In genomic region chr4:176195184-176195978, GRCh38 we compare ENCODE assay signal across 1 cellular context.
TF ChIP-seq lines count a peak whose summit lies in the region.

TSS of gene SPATA4 (minus strand) at chr4:176195585. CDS start at chr4:176195562, 23 bp downstream.

TF ChIP-seq in HepG2, 621 proteins besides CTCF, POLR2A, EP300 and RAD21 (continued from another document and continues in another):
- TF ChIP-seq, protein P1, sequence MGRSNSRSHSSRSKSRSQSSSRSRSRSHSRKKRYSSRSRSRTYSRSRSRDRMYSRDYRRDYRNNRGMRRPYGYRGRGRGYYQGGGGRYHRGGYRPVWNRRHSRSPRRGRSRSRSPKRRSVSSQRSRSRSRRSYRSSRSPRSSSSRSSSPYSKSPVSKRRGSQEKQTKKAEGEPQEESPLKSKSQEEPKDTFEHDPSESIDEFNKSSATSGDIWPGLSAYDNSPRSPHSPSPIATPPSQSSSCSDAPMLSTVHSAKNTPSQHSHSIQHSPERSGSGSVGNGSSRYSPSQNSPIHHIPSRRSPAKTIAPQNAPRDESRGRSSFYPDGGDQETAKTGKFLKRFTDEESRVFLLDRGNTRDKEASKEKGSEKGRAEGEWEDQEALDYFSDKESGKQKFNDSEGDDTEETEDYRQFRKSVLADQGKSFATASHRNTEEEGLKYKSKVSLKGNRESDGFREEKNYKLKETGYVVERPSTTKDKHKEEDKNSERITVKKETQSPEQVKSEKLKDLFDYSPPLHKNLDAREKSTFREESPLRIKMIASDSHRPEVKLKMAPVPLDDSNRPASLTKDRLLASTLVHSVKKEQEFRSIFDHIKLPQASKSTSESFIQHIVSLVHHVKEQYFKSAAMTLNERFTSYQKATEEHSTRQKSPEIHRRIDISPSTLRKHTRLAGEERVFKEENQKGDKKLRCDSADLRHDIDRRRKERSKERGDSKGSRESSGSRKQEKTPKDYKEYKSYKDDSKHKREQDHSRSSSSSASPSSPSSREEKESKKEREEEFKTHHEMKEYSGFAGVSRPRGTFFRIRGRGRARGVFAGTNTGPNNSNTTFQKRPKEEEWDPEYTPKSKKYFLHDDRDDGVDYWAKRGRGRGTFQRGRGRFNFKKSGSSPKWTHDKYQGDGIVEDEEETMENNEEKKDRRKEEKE (IDR thresholded peaks at IDR 0.05): no peak
- TF ChIP-seq ZNF121 (CRISPR knock-in tag; IDR thresholded peaks at IDR 0.05) (no peak), ZNF570 (CRISPR knock-in tag; IDR thresholded peaks at IDR 0.05; ENCODE audit: borderline replicate concordance) (no peak), ZNF468 (CRISPR knock-in tag; IDR thresholded peaks at IDR 0.05) (no peak), SKIL (CRISPR knock-in tag; IDR thresholded peaks at IDR 0.05; ENCODE audit: borderline replicate concordance) (no peak), MYC (CRISPR knock-in tag; IDR thresholded peaks at IDR 0.05; ENCODE audit: borderline replicate concordance) (peak; percentile 40; the same call in 1 of the 2 replicates), HNF4A (CRISPR knock-in tag; IDR thresholded peaks at IDR 0.05) (no peak), ETV6 (CRISPR knock-in tag; conservative IDR thresholded peaks at IDR 0.05) (no peak), MYNN (CRISPR knock-in tag; IDR thresholded peaks at IDR 0.05; ENCODE audit: low read depth) (no peak), STAT6 (CRISPR knock-in tag; IDR thresholded peaks at IDR 0.05; ENCODE audit: borderline replicate concordance) (no peak), REXO4 (CRISPR knock-in tag; IDR thresholded peaks at IDR 0.05; ENCODE audit: borderline replicate concordance) (no peak), FOXP1 (IDR thresholded peaks at IDR 0.05) (no peak), FOXP1 (CRISPR knock-in tag; IDR thresholded peaks at IDR 0.05) (no peak), SUZ12 (IDR thresholded peaks at IDR 0.05; ENCODE audit: low read depth, low read length) (no peak), ZSCAN20 (CRISPR knock-in tag; IDR thresholded peaks at IDR 0.05; ENCODE audit: borderline replicate concordance) (no peak), NFRKB (IDR thresholded peaks at IDR 0.05) (no peak), BRCA1 (CRISPR knock-in tag; IDR thresholded peaks at IDR 0.05) (no peak), NFATC3 (CRISPR knock-in tag; IDR thresholded peaks at IDR 0.05) (no peak), ZNF607 (CRISPR knock-in tag; IDR thresholded peaks at IDR 0.05; ENCODE audit: borderline replicate concordance) (no peak), ZBTB39 (CRISPR knock-in tag; IDR thresholded peaks at IDR 0.05) (0 out of 2 replicates have a peak, but pooled peaks have one; percentile 53), NR2C2 (CRISPR knock-in tag; IDR thresholded peaks at IDR 0.05; ENCODE audit: borderline replicate concordance) (no peak), WIZ (CRISPR knock-in tag; IDR thresholded peaks at IDR 0.05) (no peak), MIER3 (CRISPR knock-in tag; IDR thresholded peaks at IDR 0.05; ENCODE audit: borderline replicate concordance) (peak; percentile 29; the same call in 1 of the 2 replicates), KDM3A (CRISPR knock-in tag; IDR thresholded peaks at IDR 0.05; ENCODE audit: low read depth) (no peak), AHR (CRISPR knock-in tag; IDR thresholded peaks at IDR 0.05) (no peak), SIN3A (IDR thresholded peaks at IDR 0.05; ENCODE audit: borderline replicate concordance, low read depth, low read length) (peak; percentile 64; the same call in 1 of the 2 replicates), ZNF232 (CRISPR knock-in tag; IDR thresholded peaks at IDR 0.05; ENCODE audit: borderline replicate concordance) (no peak), DR1 (CRISPR knock-in tag; IDR thresholded peaks at IDR 0.05) (no peak), PBX2 (CRISPR knock-in tag; IDR thresholded peaks at IDR 0.05) (no peak), ZFP36 (IDR thresholded peaks at IDR 0.05; ENCODE audit: borderline replicate concordance, low read depth, low read length, partially characterized antibody) (no peak), TCF12 (IDR thresholded peaks at IDR 0.05) (no peak), TCF12 (CRISPR knock-in tag; IDR thresholded peaks at IDR 0.05) (no peak), BORCS8-MEF2B (CRISPR knock-in tag; IDR thresholded peaks at IDR 0.05) (no peak), ASH2L (IDR thresholded peaks at IDR 0.05; ENCODE audit: insufficient read length, low read depth, low read length) (no peak), MTF2 (CRISPR knock-in tag; IDR thresholded peaks at IDR 0.05; ENCODE audit: borderline replicate concordance) (peak; percentile 76; the same call in 1 of the 2 replicates), KDM5B (CRISPR knock-in tag; IDR thresholded peaks at IDR 0.05; ENCODE audit: borderline replicate concordance) (peak; percentile 44; the same call in 1 of the 2 replicates), HDAC1 (CRISPR knock-in tag; IDR thresholded peaks at IDR 0.05) (peak; percentile 22; the same call in 1 of the 2 replicates), CBX1 (IDR thresholded peaks at IDR 0.05; ENCODE audit: low read depth) (no peak), ARID2 (CRISPR knock-in tag; IDR thresholded peaks at IDR 0.05; ENCODE audit: borderline replicate concordance) (no peak), ZFP62 (CRISPR knock-in tag; IDR thresholded peaks at IDR 0.05) (no peak), ONECUT2 (CRISPR knock-in tag; IDR thresholded peaks at IDR 0.05) (no peak), SP1 (IDR thresholded peaks at IDR 0.05) (no peak), SP1 (CRISPR knock-in tag; IDR thresholded peaks at IDR 0.05) (no peak)
- TF ChIP-seq, protein P2, sequence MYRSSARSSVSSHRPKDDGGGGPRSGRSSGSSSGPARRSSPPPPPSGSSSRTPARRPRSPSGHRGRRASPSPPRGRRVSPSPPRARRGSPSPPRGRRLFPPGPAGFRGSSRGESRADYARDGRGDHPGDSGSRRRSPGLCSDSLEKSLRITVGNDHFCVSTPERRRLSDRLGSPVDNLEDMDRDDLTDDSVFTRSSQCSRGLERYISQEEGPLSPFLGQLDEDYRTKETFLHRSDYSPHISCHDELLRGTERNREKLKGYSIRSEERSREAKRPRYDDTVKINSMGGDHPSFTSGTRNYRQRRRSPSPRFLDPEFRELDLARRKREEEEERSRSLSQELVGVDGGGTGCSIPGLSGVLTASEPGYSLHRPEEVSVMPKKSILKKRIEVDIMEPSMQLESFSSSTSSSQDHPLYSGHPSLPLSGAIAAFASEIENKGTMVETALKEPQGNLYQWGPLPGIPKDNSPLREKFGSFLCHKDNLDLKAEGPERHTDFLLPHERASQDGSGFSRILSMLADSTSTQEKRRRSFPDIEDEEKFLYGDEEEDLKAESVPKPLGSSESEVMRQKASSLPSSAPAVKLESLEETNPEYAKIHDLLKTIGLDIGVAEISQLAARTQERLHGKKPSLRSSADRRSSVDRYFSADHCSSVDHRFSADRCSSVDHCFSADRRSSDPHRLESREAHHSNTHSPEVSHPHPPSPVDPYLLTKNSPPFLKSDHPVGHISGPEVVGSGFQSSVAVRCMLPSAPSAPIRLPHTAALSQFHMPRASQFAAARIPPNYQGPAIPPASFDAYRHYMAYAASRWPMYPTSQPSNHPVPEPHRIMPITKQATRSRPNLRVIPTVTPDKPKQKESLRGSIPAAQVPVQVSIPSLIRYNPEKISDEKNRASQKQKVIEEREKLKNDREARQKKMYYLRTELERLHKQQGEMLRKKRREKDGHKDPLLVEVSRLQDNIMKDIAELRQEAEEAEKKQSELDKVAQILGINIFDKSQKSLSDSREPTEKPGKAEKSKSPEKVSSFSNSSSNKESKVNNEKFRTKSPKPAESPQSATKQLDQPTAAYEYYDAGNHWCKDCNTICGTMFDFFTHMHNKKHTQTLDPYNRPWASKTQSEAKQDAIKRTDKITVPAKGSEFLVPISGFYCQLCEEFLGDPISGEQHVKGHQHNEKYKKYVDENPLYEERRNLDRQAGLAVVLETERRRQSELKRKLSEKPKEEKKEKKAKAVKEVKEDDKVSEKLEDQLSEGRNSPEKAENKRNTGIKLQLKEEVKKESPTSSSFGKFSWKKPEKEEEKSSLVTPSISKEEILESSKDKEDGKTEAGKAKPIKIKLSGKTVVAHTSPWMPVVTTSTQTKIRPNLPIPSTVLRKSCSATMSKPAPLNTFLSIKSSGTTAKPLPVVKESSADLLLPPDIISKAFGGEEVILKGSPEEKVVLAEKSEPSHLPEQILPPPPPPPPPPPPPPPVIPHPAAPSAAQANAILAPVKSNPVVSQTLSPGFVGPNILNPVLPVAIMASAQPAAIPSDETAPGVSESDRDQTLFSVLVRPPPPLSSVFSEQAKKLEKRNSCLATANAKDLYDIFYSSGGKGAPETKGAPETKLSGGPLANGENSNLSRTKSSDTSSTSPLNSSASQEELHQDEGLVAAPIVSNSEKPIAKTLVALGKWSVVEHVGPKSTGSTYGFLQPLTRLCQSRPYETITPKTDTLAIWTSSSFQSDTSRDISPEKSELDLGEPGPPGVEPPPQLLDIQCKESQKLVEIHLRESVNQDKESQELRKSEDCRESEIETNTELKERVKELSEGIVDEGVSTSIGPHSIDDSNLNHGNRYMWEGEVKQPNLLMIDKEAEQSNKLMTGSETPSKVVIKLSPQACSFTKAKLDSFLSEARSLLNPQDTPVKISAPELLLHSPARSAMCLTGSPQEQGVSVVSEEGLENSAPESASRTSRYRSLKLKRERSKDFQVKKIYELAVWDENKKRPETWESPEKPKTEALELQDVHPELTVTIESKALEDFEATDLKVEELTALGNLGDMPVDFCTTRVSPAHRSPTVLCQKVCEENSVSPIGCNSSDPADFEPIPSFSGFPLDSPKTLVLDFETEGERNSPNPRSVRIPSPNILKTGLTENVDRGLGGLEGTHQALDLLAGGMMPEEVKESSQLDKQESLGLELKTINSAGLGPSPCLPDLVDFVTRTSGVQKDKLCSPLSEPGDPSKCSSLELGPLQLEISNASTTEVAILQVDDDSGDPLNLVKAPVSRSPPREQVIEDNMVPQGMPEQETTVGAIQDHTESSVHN (CRISPR knock-in tag; IDR thresholded peaks at IDR 0.05): no peak
